8 cellular contexts compared by ENCODE assay signal in genomic region chr7:1290262-1291039, GRCh38. TPM values are rescaled to one million over a fixed set of nuclear protein-coding genes. Genes with fewer than 3 reads are reported as not detected.
DNase-seq lines count a peak whose midpoint lies in the region; ATAC-seq and TF ChIP-seq lines count a peak whose summit lies in the region.

No MANE protein-coding gene starts in this region.

- H3K4me3 ChIP-seq in BLaER1 = peak overlapping the region; percentile 62
- peak overlapping the region; percentile 3 to 47 for H3K4me3 ChIP-seq in gastroesophageal sphincter
- peak overlapping the region; percentile 66 for H3K4me3 ChIP-seq in osteoblast (ENCODE audit: insufficient read depth, low read length)

- 0 out of 2 replicates have a peak, but pooled peaks have one; percentile 13 for TF ChIP-seq RAD21 in Ishikawa (IDR thresholded peaks at IDR 0.05; ENCODE audit: low read depth)

- WGBS in gastroesophageal sphincter (ENCODE audit: low coverage in 1 of 2), 2 donors = 1 to 2% methylated on average over 15 to 30 of the region's 50 CpGs

- H3K27me3 ChIP-seq in BLaER1 = peaks cover 49% of the 10 kb centered on the region
- peaks cover 84% of the 10 kb centered on the region for H3K27me3 ChIP-seq in gastroesophageal sphincter
- H3K27me3 ChIP-seq in osteoblast (ENCODE audit: insufficient read depth, low read length) = peaks cover 13% of the 10 kb centered on the region

- peak; percentile 37 for DNase-seq in activated gamma-delta T cell (lab: John Stamatoyannopoulos, UW)
- peak; percentile 96 for DNase-seq in osteoblast (ENCODE audit: insufficient read length, low spot score, missing footprints)
- no peak for DNase-seq in islet precursor cell

- H2AFZ ChIP-seq in osteoblast (ENCODE audit: low read length) = peak overlapping the region; percentile 88

- H3K27ac ChIP-seq in BLaER1 (no peak overlapping the region), gastroesophageal sphincter (no peak overlapping the region), osteoblast (ENCODE audit: low read depth, low read length) (no peak overlapping the region)

- ATAC-seq in gastroesophageal sphincter = no peak
- ATAC-seq in GM21360 (IDR thresholded peaks at IDR 0.05; ENCODE audit: unreplicated experiment) = no peak
- ATAC-seq in HG02938 (IDR thresholded peaks at IDR 0.05; ENCODE audit: unreplicated experiment) = no peak

- H3K36me3 ChIP-seq in BLaER1 = no peaks in the 10 kb centered on the region
- H3K36me3 ChIP-seq in gastroesophageal sphincter = no peaks in the 10 kb centered on the region
- H3K36me3 ChIP-seq in osteoblast (ENCODE audit: insufficient read depth, low read length) = no peaks in the 10 kb centered on the region

- TF ChIP-seq CTCF in gastroesophageal sphincter (IDR thresholded peaks at IDR 0.05) = peak in 1 of 4 experiments; percentile 14
- TF ChIP-seq CTCF in osteoblast (IDR thresholded peaks at IDR 0.05; ENCODE audit: extremely low read depth, low read depth, low read length) = peak; percentile 24

- H3K9ac ChIP-seq in BLaER1 = peak overlapping the region; percentile 50; the same call in 1 of the 2 replicates

- peak overlapping the region; percentile 94 for H3K4me2 ChIP-seq in BLaER1
- peak overlapping the region; percentile 83 for H3K4me2 ChIP-seq in osteoblast (ENCODE audit: insufficient read depth, low read length)

- no peaks in the 10 kb centered on the region for H4K20me1 ChIP-seq in BLaER1
- H4K20me1 ChIP-seq in osteoblast (ENCODE audit: insufficient read depth, low read length) = no peaks in the 10 kb centered on the region

- no peaks in the 10 kb centered on the region for H3K79me2 ChIP-seq in osteoblast (ENCODE audit: insufficient read depth, low read length)

- H3K9me3 ChIP-seq in BLaER1 = no peaks in the 10 kb centered on the region
- H3K9me3 ChIP-seq in gastroesophageal sphincter = no peaks in the 10 kb centered on the region
- H3K9me3 ChIP-seq in osteoblast (ENCODE audit: low read depth, low read length) = no peaks in the 10 kb centered on the region

- TF ChIP-seq EP300 in Ishikawa (IDR thresholded peaks at IDR 0.05; ENCODE audit: borderline replicate concordance) (no peak), gastroesophageal sphincter (IDR thresholded peaks at IDR 0.05) (no peak)

- H3K4me1 ChIP-seq in BLaER1 (peaks cover 49% of the 10 kb centered on the region), gastroesophageal sphincter (peaks cover 0 to 21% (median 4%) of the 10 kb centered on the region in 3 donors), osteoblast (ENCODE audit: insufficient read depth, low read length) (no peaks in the 10 kb centered on the region)

- TF ChIP-seq POLR2A in gastroesophageal sphincter (IDR thresholded peaks at IDR 0.05) = no peak

TF ChIP-seq in Ishikawa, 13 proteins besides CTCF, POLR2A, EP300 and RAD21:
- TF ChIP-seq TAF1 (IDR thresholded peaks at IDR 0.05; ENCODE audit: low read depth) = no peak
- TF ChIP-seq CEBPB (IDR thresholded peaks at IDR 0.05) = no peak
- no peak for TF ChIP-seq REST (IDR thresholded peaks at IDR 0.05; ENCODE audit: low read depth)

RNA-seq across cellular contexts. Expression of gene UNCX, which starts 57.8 kb away (rescaled TPM):
- total RNA-seq in gastroesophageal sphincter (not detected), osteoblast (not detected in 2 replicates)
